In the genomic region with DNA sequence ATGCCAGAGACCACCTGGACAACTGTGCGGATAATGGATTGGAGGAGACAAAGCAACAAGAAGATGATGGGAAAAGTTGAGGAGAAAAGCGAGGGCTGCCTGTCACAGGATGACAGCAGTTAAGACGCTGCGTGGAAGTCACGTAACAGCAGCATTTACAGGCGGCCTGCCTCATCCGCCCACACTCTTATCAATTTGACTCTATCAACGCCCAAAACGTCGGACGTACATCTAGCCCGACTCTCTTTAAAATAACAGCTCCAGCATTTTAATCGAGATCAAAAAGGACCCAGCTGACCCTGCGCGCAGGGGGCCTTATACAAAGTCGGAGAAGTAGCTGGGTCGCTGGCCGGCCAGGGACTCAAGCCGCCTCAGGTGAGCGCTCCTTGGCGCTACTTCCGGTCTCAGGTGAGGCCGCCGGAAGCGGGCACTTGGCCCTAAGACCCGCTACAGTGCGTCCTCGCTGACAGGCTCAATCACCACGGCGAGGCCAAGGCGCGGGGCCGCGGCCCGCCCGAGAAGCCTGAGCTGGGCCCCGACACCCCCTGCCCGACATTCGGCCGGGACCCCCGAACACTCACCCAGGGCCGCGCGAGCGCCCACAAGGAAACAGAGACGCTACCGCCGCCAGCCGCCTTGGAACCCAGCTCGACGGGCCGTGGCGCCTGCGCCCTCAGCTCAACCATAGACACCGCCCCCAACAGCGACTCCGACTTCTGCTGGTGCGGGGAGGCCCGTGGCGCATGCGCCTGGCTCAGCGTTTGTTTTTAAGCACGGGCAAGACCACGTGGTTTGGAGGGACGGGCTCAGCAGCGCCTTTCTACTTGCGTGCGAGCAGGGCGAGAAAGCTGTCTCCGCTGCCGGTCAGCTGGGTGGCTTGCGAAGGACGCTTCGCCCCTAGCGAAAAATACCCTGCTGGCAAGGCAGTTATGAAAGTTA, we compare ENCODE assay signal across 8 cellular contexts. TPM values are rescaled to one million over a fixed set of nuclear protein-coding genes. Genes with fewer than 3 reads are reported as not detected.
DNase-seq lines count a peak whose midpoint lies in the region; ATAC-seq and TF ChIP-seq lines count a peak whose summit lies in the region.

A gene (minus strand): TSS at position 741 of the 939 bp plus-strand sequence.

- peaks cover 35% of the 10 kb centered on the region for H3K4me1 Mint-ChIP-seq in T-helper 1 cell treated with Interleukin-12 subunit alpha and Interleukin-12 subunit beta and Interleukin-4 antibody, amounts not matched to agents 30 μg/mL and 1 μg/mL, for 36 hours (ENCODE audit: low read depth)
- peaks cover 20% of the 10 kb centered on the region for H3K4me1 Mint-ChIP-seq in progenitor cell of endocrine pancreas (ENCODE audit: low read depth)

- H3K9me3 ChIP-seq in left ventricle myocardium inferior (replicated peaks) (no peaks in the 10 kb centered on the region), upper lobe of right lung (no peaks in the 10 kb centered on the region)

- peak within 1 kb of the TSS; percentile 92 for H3K4me3 Mint-ChIP-seq in T-helper 1 cell treated with Interleukin-12 subunit alpha and Interleukin-12 subunit beta and Interleukin-4 antibody, amounts not matched to agents 30 μg/mL and 1 μg/mL, for 36 hours
- peak within 1 kb of the TSS; percentile 93 for H3K4me3 Mint-ChIP-seq in progenitor cell of endocrine pancreas (ENCODE audit: low read depth)

- peak; percentile 17 for TF ChIP-seq CTCF in left ventricle myocardium inferior (IDR thresholded peaks at IDR 0.05; ENCODE audit: borderline replicate concordance)
- peak; percentile 13 for TF ChIP-seq CTCF in progenitor cell of endocrine pancreas (IDR thresholded peaks at IDR 0.05; ENCODE audit: unreplicated experiment)
- TF ChIP-seq CTCF in upper lobe of right lung (IDR thresholded peaks at IDR 0.05), result no peak

- peak within 1 kb of the TSS; percentile 93 for H3K27ac Mint-ChIP-seq in T-helper 1 cell treated with Interleukin-12 subunit alpha and Interleukin-12 subunit beta and Interleukin-4 antibody, amounts not matched to agents 30 μg/mL and 1 μg/mL, for 36 hours
- peak within 1 kb of the TSS; percentile 95 for H3K27ac Mint-ChIP-seq in progenitor cell of endocrine pancreas

- H3K36me3 Mint-ChIP-seq in T-helper 1 cell treated with Interleukin-12 subunit alpha and Interleukin-12 subunit beta and Interleukin-4 antibody, amounts not matched to agents 30 μg/mL and 1 μg/mL, for 36 hours (ENCODE audit: low read depth), result peaks cover 11% of the 10 kb centered on the region
- peaks cover 4% of the 10 kb centered on the region for H3K36me3 Mint-ChIP-seq in progenitor cell of endocrine pancreas (ENCODE audit: insufficient read depth)

- H3K4me3 ChIP-seq in left ventricle myocardium inferior (peak within 1 kb of the TSS; percentile 86), upper lobe of right lung (peak within 1 kb of the TSS; percentile 73)

- peak; percentile 81 for DNase-seq in NCI-H1694 (lab: John Stamatoyannopoulos, UW)
- peak; percentile 77 to 99 (median 94) for DNase-seq in amygdala (lab: John Stamatoyannopoulos, UW)
- DNase-seq in left ventricle myocardium inferior, result peak; percentile 98
- peak; percentile 93 for DNase-seq in progenitor cell of endocrine pancreas (ENCODE audit: low spot score, unreplicated experiment)
- DNase-seq in upper lobe of right lung, result peak; percentile 99

- H3K9me3 Mint-ChIP-seq in T-helper 1 cell treated with Interleukin-12 subunit alpha and Interleukin-12 subunit beta and Interleukin-4 antibody, amounts not matched to agents 30 μg/mL and 1 μg/mL, for 36 hours, result no peaks in the 10 kb centered on the region
- no peaks in the 10 kb centered on the region for H3K9me3 Mint-ChIP-seq in progenitor cell of endocrine pancreas (ENCODE audit: low read depth)

- H3K27me3 Mint-ChIP-seq in T-helper 1 cell treated with Interleukin-12 subunit alpha and Interleukin-12 subunit beta and Interleukin-4 antibody, amounts not matched to agents 30 μg/mL and 1 μg/mL, for 36 hours (ENCODE audit: low read depth), result peaks cover 19% of the 10 kb centered on the region
- H3K27me3 Mint-ChIP-seq in progenitor cell of endocrine pancreas, result peaks cover 4% of the 10 kb centered on the region

- H3K27ac ChIP-seq in left ventricle myocardium inferior (replicated peaks), result peak within 1 kb of the TSS; percentile 92
- peak within 1 kb of the TSS; percentile 85 for H3K27ac ChIP-seq in upper lobe of right lung

- intact Hi-C loops in left ventricle myocardium inferior (cut with micrococcal nuclease) (no loop called here), upper lobe of right lung (cut with DNase I) (no loop called here)

- peaks cover 60% of the 10 kb centered on the region for H3K4me1 ChIP-seq in left ventricle myocardium inferior
- peaks cover 28% of the 10 kb centered on the region for H3K4me1 ChIP-seq in upper lobe of right lung

- peak; percentile 82 for ATAC-seq in GM18498 (IDR thresholded peaks at IDR 0.05; ENCODE audit: unreplicated experiment)
- ATAC-seq in HG02885 (IDR thresholded peaks at IDR 0.05; ENCODE audit: poor library complexity, unreplicated experiment), result peak; percentile 76
- ATAC-seq in upper lobe of right lung, result peak; percentile 98

- H3K36me3 ChIP-seq in left ventricle myocardium inferior (no peaks in the 10 kb centered on the region), upper lobe of right lung (no peaks in the 10 kb centered on the region)

- H3K27me3 ChIP-seq in left ventricle myocardium inferior (ENCODE audit: low read depth), result no peaks in the 10 kb centered on the region
- no peaks in the 10 kb centered on the region for H3K27me3 ChIP-seq in upper lobe of right lung

RNA-seq across cellular contexts. Expression of the gene that starts here (rescaled TPM):
- 19.9 TPM for total RNA-seq in left ventricle myocardium inferior
- 30.2 and 35.0 TPM in 2 replicates for total RNA-seq in progenitor cell of endocrine pancreas
- total RNA-seq in upper lobe of right lung, result 33.9 TPM

Comparison
In these comparisons a context has a peak if more than half of its experiments do, and no peak if none do; other contexts are left out.
1. Peak in every context shown above with its lines: DNase-seq, ATAC-seq, H3K4me3 ChIP-seq and H3K27ac ChIP-seq.